1 cellular context compared by ENCODE assay signal in genomic region chr5:103259705-103260355, GRCh38.
A peak's percentile ranks its signal among the peaks of the same experiment; 100 is the strongest.
TF ChIP-seq lines count a peak whose summit lies in the region.

No MANE protein-coding gene starts in this region.

TF ChIP-seq in HEK293, 187 proteins besides CTCF, POLR2A, EP300 and RAD21 (continued from another document):
- TF ChIP-seq, protein P1, sequence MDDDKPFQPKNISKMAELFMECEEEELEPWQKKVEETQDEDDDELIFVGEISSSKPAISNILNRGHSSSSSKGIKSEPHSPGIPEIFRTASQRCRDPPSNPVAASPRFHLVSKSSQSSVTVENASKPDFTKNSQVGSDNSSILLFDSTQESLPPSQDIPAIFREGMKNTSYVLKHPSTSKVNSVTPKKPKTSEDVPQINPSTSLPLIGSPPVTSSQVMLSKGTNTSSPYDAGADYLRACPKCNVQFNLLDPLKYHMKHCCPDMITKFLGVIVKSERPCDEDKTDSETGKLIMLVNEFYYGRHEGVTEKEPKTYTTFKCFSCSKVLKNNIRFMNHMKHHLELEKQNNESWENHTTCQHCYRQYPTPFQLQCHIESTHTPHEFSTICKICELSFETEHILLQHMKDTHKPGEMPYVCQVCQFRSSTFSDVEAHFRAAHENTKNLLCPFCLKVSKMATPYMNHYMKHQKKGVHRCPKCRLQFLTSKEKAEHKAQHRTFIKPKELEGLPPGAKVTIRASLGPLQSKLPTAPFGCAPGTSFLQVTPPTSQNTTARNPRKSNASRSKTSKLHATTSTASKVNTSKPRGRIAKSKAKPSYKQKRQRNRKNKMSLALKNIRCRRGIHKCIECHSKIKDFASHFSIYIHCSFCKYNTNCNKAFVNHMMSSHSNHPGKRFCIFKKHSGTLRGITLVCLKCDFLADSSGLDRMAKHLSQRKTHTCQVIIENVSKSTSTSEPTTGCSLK (tag by site-specific recombination; IDR thresholded peaks at IDR 0.05): no peak
- TF ChIP-seq GLIS2 (tag by site-specific recombination; IDR thresholded peaks at IDR 0.05) (peak; percentile 76), BCL11A (tag by site-specific recombination; IDR thresholded peaks at IDR 0.05; ENCODE audit: low read depth) (no peak), YY1 (tag by site-specific recombination; IDR thresholded peaks at IDR 0.05) (peak; percentile 59; the same call in 1 of the 2 replicates), ZBTB48 (tag by site-specific recombination; IDR thresholded peaks at IDR 0.05) (peak; percentile 24; the same call in 1 of the 2 replicates), ZSCAN16 (tag by site-specific recombination; IDR thresholded peaks at IDR 0.05) (no peak), ZNF621 (tag by site-specific recombination; IDR thresholded peaks at IDR 0.05) (no peak), ZNF221 (tag by site-specific recombination; IDR thresholded peaks at IDR 0.05; ENCODE audit: borderline replicate concordance) (no peak)
